Comparison of ENCODE assay signal across 11 cellular contexts in genomic region chr21:45033791-45034555, GRCh38. TPM values are rescaled to one million over a fixed set of nuclear protein-coding genes. Genes with fewer than 3 reads are reported as not detected.
A peak's percentile ranks its signal among the peaks of the same experiment; 100 is the strongest.
DNase-seq lines count a peak whose midpoint lies in the region; ATAC-seq and TF ChIP-seq lines count a peak whose summit lies in the region.
"Had no signal": no experiment of that assay in that cellular context is flagged by ENCODE, and none has a peak within 500 bp of the region (broad histone marks: within the 10 kb centered on the region; RNA-seq: fewer than 3 reads in every experiment).

No MANE protein-coding gene starts in this region.

- in situ Hi-C loops in brain microvascular endothelial cell (cut with HindIII; ENCODE audit: low pct_ligation_motif_present, low sequenced_read_pairs): no loop called here

- peak overlapping the region in 1 of 10 donors; percentile 7 for H3K4me3 Mint-ChIP-seq in naive thymus-derived CD8-positive, alpha-beta T cell
- H3K4me3 Mint-ChIP-seq: activated naive CD8-positive, alpha-beta T cell had no signal

- WGBS in psoas muscle, 3 donors: 14 to 22% (median 21%) methylated on average over 21 of the region's 21 CpGs

- no peak overlapping the region for H3K4me3 ChIP-seq in AG04450 (ENCODE audit: low read depth, low read length)
- H3K4me3 ChIP-seq in brain microvascular endothelial cell (ENCODE audit: low read depth, low read length): no peak overlapping the region
- peak overlapping the region; percentile 33 for H3K4me3 ChIP-seq in psoas muscle

- H3K9me3 ChIP-seq in AG04450 (ENCODE audit: control insufficient read depth, insufficient read depth, low read length): peaks cover 35% of the 10 kb centered on the region
- no peaks in the 10 kb centered on the region for H3K9me3 ChIP-seq in psoas muscle

- peaks cover 0 to 17% (median 6%) of the 10 kb centered on the region in 9 donors for H3K9me3 Mint-ChIP-seq in naive thymus-derived CD8-positive, alpha-beta T cell

- H3K27me3 ChIP-seq in AG04450 (ENCODE audit: control insufficient read depth, insufficient read depth, low read length) (no peaks in the 10 kb centered on the region), brain microvascular endothelial cell (replicated peaks) (no peaks in the 10 kb centered on the region), psoas muscle (ENCODE audit: insufficient read depth in 3 of 3, low read length in 2 of 3) (no peaks in the 10 kb centered on the region)

- H3K4me1 Mint-ChIP-seq in naive thymus-derived CD8-positive, alpha-beta T cell: peaks cover 0 to 4% (median 0%) of the 10 kb centered on the region in 4 donors

- no peak for TF ChIP-seq CTCF in AG04450 (IDR thresholded peaks at IDR 0.05; ENCODE audit: low read depth, low read length)
- TF ChIP-seq CTCF in brain microvascular endothelial cell (IDR thresholded peaks at IDR 0.05; ENCODE audit: low read depth, low read length, missing control alignments): no peak
- TF ChIP-seq CTCF in psoas muscle (IDR thresholded peaks at IDR 0.05): no peak

- POLR2A ChIA-PET in AG04450 (lab: Yijun Ruan, JAX): interaction anchor here (0.9 to 1.5 kb wide), 3 partner anchors 17 to 72 kb away, joined by 3 to 8 read pairs (median 4); no protein-coding TSS in a partner anchor
- POLR2A ChIA-PET in naive thymus-derived CD8-positive, alpha-beta T cell (lab: Charles Lee): no interaction called here

- peaks cover 3 to 8% (median 4%) of the 10 kb centered on the region in 5 donors for H3K27me3 Mint-ChIP-seq in naive thymus-derived CD8-positive, alpha-beta T cell
- H3K27me3 Mint-ChIP-seq: activated naive CD8-positive, alpha-beta T cell had no signal

- intact Hi-C loops in Right ventricle myocardium superior (cut with DNase I): no loop called here
- intact Hi-C loops in psoas muscle (cut with DNase I): loop anchor here in 1 of 2 donors (5.0 kb wide), 1 partner anchor 77 kb away; no protein-coding TSS in a partner anchor

- H3K27ac ChIP-seq in AG04450 (ENCODE audit: low read depth, low read length) (peak overlapping the region; percentile 47), brain microvascular endothelial cell (no peak overlapping the region), psoas muscle (peak overlapping the region; percentile 74)

- no peak for DNase-seq in AG04450 (ENCODE audit: low read depth, low spot score)
- DNase-seq in brain microvascular endothelial cell: peak; percentile 42
- no peak for DNase-seq in Right ventricle myocardium superior
- DNase-seq in psoas muscle: peak; percentile 66 to 83
- DNase-seq in naive thymus-derived CD8-positive, alpha-beta T cell: no peak
- DNase-seq in DMS153 (lab: John Stamatoyannopoulos, UW): no peak
- no peak for DNase-seq in T-helper 2 cell
- DNase-seq: ACHN; activated CD4-positive, alpha-beta T cell treated with anti-CD3 and anti-CD28 coated beads, Interleukin-2, amount 50 U/mL, for 4 hours had no signal

- ATAC-seq in Right ventricle myocardium superior (ENCODE audit: poor library complexity) (peak; percentile 63), psoas muscle (peak; percentile 85 to 88 (median 87)), GM19023 (IDR thresholded peaks at IDR 0.05; ENCODE audit: unreplicated experiment) (no peak)
- ATAC-seq in naive thymus-derived CD8-positive, alpha-beta T cell: no peak

- H3K36me3 Mint-ChIP-seq in naive thymus-derived CD8-positive, alpha-beta T cell: peaks cover 0 to 7% (median 0%) of the 10 kb centered on the region in 3 donors

- CTCF ChIA-PET in AG04450 (lab: Charles Lee): no interaction called here

- H3K36me3 ChIP-seq in brain microvascular endothelial cell (replicated peaks) (no peaks in the 10 kb centered on the region), psoas muscle (ENCODE audit: insufficient read depth in 1 of 2, low read depth in 1 of 2) (no peaks in the 10 kb centered on the region)

- peaks cover 23% of the 10 kb centered on the region for H3K4me1 ChIP-seq in psoas muscle

- H3K27ac Mint-ChIP-seq in naive thymus-derived CD8-positive, alpha-beta T cell: peak overlapping the region in 3 of 10 donors; percentile 25 to 57 (median 39)
- H3K27ac Mint-ChIP-seq: activated naive CD8-positive, alpha-beta T cell had no signal

RNA-seq across cellular contexts. Expression of gene ADARB1, which starts 40.4 kb away (rescaled TPM):
- polyA plus RNA-seq in AG04450 (2011; rRNA removed) (25.3 and 27.9 TPM in 2 replicates), psoas muscle (1 to 10 TPM; 3.8 to 6.4 (median 4.1) TPM)
- polyA minus RNA-seq in AG04450 (2011; rRNA and poly(A)+ RNA removed): 46.2 and 48.1 TPM in 2 replicates
- total RNA-seq in Right ventricle myocardium superior (11.6 TPM), psoas muscle (10 to 100 TPM in 2 of 4 donors, 1 to 10 TPM in 2; 6.9 to 22.7 (median 14.4) TPM)
- total RNA-seq in naive thymus-derived CD8-positive, alpha-beta T cell: 10 to 100 TPM; 34.3 to 36.9 TPM
- 1 to 10 TPM; 2.9 to 7.7 (median 5.2) TPM for polyA plus RNA-seq in naive thymus-derived CD8-positive, alpha-beta T cell

Comparison
In these comparisons a context has a peak if more than half of its experiments do, and no peak if none do; other contexts are left out.
1. DNase-seq: peak in brain microvascular endothelial cell (single experiment) and psoas muscle (2 of 2); none in AG04450 (single experiment), Right ventricle myocardium superior (single experiment), naive thymus-derived CD8-positive, alpha-beta T cell (0 of 10), DMS153 (single experiment) and T-helper 2 cell (0 of 5).
2. ATAC-seq: peak in Right ventricle myocardium superior (single experiment) and psoas muscle (4 of 4); none in naive thymus-derived CD8-positive, alpha-beta T cell (0 of 2) and GM19023 (single experiment).